Comparison of ENCODE assay signal across 17 cellular contexts in the genomic region with DNA sequence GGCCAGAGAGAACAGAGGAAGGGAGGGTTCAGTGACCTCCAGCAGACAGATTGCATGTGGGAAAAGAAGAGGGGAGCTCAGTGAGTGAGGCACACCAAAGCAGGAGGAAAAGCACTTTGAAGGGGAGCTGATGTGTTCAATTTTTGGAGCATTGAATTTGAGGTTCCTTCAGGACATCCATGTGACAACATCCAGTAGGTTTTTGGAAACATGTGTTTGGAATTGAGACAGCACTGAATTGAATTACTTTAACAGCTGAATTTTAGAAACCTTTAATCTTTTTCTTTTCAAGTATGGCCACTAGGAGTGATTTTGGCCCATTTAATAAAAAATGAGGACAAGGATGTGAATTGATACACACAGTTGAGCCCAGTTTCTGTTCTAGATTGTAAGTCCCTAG.
"Had no signal": no experiment of that assay in that cellular context is flagged by ENCODE, and none has a peak within 500 bp of the region (broad histone marks: within the 10 kb centered on the region; RNA-seq: fewer than 3 reads in every experiment).

No MANE protein-coding gene starts in this region.

- H3K9me3 ChIP-seq: colonic mucosa, esophagus muscularis mucosa, tibial nerve had no signal

- H3K27me3 ChIP-seq: colonic mucosa, esophagus muscularis mucosa, tibial nerve had no signal

- H3K27ac ChIP-seq: colonic mucosa, esophagus muscularis mucosa, parathyroid adenoma, tibial nerve had no signal

- H3K4me1 ChIP-seq: colonic mucosa, parathyroid adenoma, tibial nerve had no signal

- H3K79me2 ChIP-seq: parathyroid adenoma had no signal

- H3K4me3 ChIP-seq: colonic mucosa, esophagus muscularis mucosa, tibial nerve had no signal

- DNase-seq: activated CD4-positive, alpha-beta T cell treated with anti-CD3 and anti-CD28 coated beads for 36 hours; activated CD4-positive, CD25-positive, alpha-beta regulatory T cell; activated naive CD4-positive, alpha-beta T cell; activated T-cell treated with anti-CD3 and anti-CD28 coated beads for 4 hours; activated T-cell treated with anti-CD3 and anti-CD28 coated beads, Interleukin-2, amount 50 U/mL, for 72 hours; colonic mucosa; effector memory CD4-positive, alpha-beta T cell; glutamatergic neuron; midbrain; naive thymus-derived CD4-positive, alpha-beta T cell; right cardiac atrium; stimulated activated CD4-positive, alpha-beta T cell treated with anti-CD3 and anti-CD28 coated beads, Interleukin-2, amount 100 ng/mL, for 48 hours; stimulated activated naive CD4-positive, alpha-beta T cell treated with Interleukin-2 at 50 U/mL for 16 hours had no signal

- H3K36me3 ChIP-seq: colonic mucosa, esophagus muscularis mucosa, tibial nerve had no signal

- ATAC-seq: activated CD4-positive, alpha-beta T cell treated with anti-CD3 and anti-CD28 coated beads for 36 hours; activated naive CD4-positive, alpha-beta T cell treated with anti-CD3 and anti-CD28 coated beads, Interleukin-2, amount 50 U/mL, for 72 hours; activated T-cell treated with anti-CD3 and anti-CD28 coated beads, Interleukin-2, amount 50 U/mL, for 72 hours; naive thymus-derived CD4-positive, alpha-beta T cell; right cardiac atrium had no signal

- H3K9ac ChIP-seq: parathyroid adenoma had no signal

- H2AFZ ChIP-seq: parathyroid adenoma had no signal
